1 cellular context compared by ENCODE assay signal in genomic region chr16:87527055-87527724, GRCh38.
TF ChIP-seq lines count a peak whose summit lies in the region.

No MANE protein-coding gene starts in this region.

TF ChIP-seq in HepG2, 621 proteins besides CTCF, POLR2A, EP300 and RAD21 (continued from another document):
- no peak for TF ChIP-seq ZNF646 (CRISPR knock-in tag; IDR thresholded peaks at IDR 0.05)
- no peak for TF ChIP-seq TAF1 (CRISPR knock-in tag; IDR thresholded peaks at IDR 0.05)
TF ChIP-seq in HepG2: peak in this region for 16.
